Comparison of ENCODE assay signal across 22 cellular contexts in the genomic region with DNA sequence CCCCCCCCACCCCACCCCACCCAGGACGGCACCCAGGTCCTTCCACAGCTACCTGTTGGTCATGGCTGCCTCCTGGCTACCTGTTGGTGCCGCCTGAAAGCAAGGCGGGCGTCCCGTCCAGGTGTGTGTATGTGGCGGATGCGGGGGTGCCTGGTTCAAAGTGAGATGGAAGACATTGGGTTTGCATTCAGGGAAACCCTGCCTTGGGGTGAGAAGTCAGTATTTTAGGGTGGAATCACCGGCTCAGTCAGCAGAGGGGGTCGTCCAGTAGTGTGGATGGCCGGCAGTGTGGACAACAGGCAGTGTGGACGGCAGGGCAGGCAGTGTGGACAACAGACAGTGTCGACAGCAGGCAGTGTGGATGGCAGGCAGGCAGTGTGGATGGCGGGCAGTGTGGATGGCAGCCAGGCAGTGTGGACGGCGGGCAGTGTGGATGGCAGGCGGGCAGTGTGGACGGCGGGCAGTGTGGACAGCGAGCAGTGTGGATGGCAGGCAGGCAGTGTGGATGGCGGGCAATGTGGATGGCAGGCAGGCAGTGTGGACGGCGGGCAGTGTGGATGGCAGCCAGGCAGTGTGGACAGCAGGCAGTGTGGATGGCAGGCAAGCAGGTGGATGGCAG. TPM values are rescaled to one million over a fixed set of nuclear protein-coding genes. Genes with fewer than 3 reads are reported as not detected.
DNase-seq lines count a peak whose midpoint lies in the region; ATAC-seq, FAIRE-seq and TF ChIP-seq lines count a peak whose summit lies in the region.
"Had no signal": no experiment of that assay in that cellular context is flagged by ENCODE, and none has a peak within 500 bp of the region (broad histone marks: within the 10 kb centered on the region; RNA-seq: fewer than 3 reads in every experiment).

No MANE protein-coding gene starts in this region.

- no peaks in the 10 kb centered on the region for H3K9me3 ChIP-seq in right atrium auricular region
- no peaks in the 10 kb centered on the region for H3K9me3 ChIP-seq in tibial nerve
- H3K9me3 ChIP-seq: Caco-2, HAP-1, Peyer's patch had no signal

- TF ChIP-seq EP300 in tibial nerve (IDR thresholded peaks at IDR 0.05), result no peak

- H3K4me1 ChIP-seq in right atrium auricular region (no peaks in the 10 kb centered on the region), tibial nerve (no peaks in the 10 kb centered on the region)
- H3K4me1 ChIP-seq: Caco-2, HAP-1, Peyer's patch, SJSA1 had no signal

- intact Hi-C loops in Right ventricle myocardium superior (cut with DNase I), result no loop called here

- H3K27ac Mint-ChIP-seq in chondrocyte (ENCODE audit: unreplicated experiment) (no peak overlapping the region), nephron progenitor cell (no peak overlapping the region)
- no peak overlapping the region for H3K27ac Mint-ChIP-seq in stimulated activated naive B cell treated with anti-CD40 and anti-IgM and Interleukin-4, amounts not matched to agents 10 μg/mL and 1 μg/mL and 100 μg/mL, for 72 hours
- H3K27ac Mint-ChIP-seq: CD4-positive, alpha-beta T cell had no signal

- H3K27me3 Mint-ChIP-seq in chondrocyte (ENCODE audit: low read depth) (peaks cover 26% of the 10 kb centered on the region), nephron progenitor cell (ENCODE audit: low read depth, poor library complexity) (no peaks in the 10 kb centered on the region)
- peaks cover 20 to 28% of the 10 kb centered on the region in 2 donors for H3K27me3 Mint-ChIP-seq in stimulated activated naive B cell treated with anti-CD40 and anti-IgM and Interleukin-4, amounts not matched to agents 10 μg/mL and 1 μg/mL and 100 μg/mL, for 72 hours
- H3K27me3 Mint-ChIP-seq: CD4-positive, alpha-beta T cell had no signal

- DNase-seq in Right ventricle myocardium superior (peak; percentile 31), right atrium auricular region (ENCODE audit: low spot score) (no peak), chondrocyte (ENCODE audit: low spot score) (peak; percentile 68), nephron progenitor cell (peak; percentile 1), urothelium cell line (ENCODE audit: low spot score) (no peak), tibial nerve (ENCODE audit: low spot score in 2 of 2) (no peak)
- no peak for DNase-seq in stimulated activated naive B cell treated with anti-CD40 and anti-IgM and Interleukin-4, amounts not matched to agents 10 μg/mL and 1 μg/mL and 100 μg/mL, for 72 hours
- DNase-seq: Caco-2, DND-41, GM23248, IMR-90, NCI-H1436 treated with DMSO at 0.1 percent for 48 hours, NCI-H524, NCI-H82, Peyer's patch had no signal

- WGBS in tibial nerve, 2 donors, result 79 to 90% methylated on average over 21 of the region's 22 CpGs

- H3K4me3 Mint-ChIP-seq in chondrocyte (ENCODE audit: unreplicated experiment), result no peak overlapping the region
- H3K4me3 Mint-ChIP-seq in nephron progenitor cell, result no peak overlapping the region
- no peak overlapping the region for H3K4me3 Mint-ChIP-seq in stimulated activated naive B cell treated with anti-CD40 and anti-IgM and Interleukin-4, amounts not matched to agents 10 μg/mL and 1 μg/mL and 100 μg/mL, for 72 hours
- H3K4me3 Mint-ChIP-seq: CD4-positive, alpha-beta T cell had no signal

- no peak for TF ChIP-seq POLR2A in tibial nerve (IDR thresholded peaks at IDR 0.05)

- H3K36me3 ChIP-seq in right atrium auricular region (no peaks in the 10 kb centered on the region), tibial nerve (no peaks in the 10 kb centered on the region)
- H3K36me3 ChIP-seq: HAP-1, Peyer's patch, SJSA1 had no signal

- H3K27ac ChIP-seq in right atrium auricular region (no peak overlapping the region), tibial nerve (no peak overlapping the region)
- H3K27ac ChIP-seq: GM23248, KMS-11, Peyer's patch, SJSA1 had no signal

- peak; percentile 97 for FAIRE-seq in urothelium cell line (lab: Jason Lieb, UNC)
- FAIRE-seq: A204.1, GM12891 had no signal

- H3K4me1 Mint-ChIP-seq in chondrocyte (ENCODE audit: low read depth), result no peaks in the 10 kb centered on the region
- peaks cover 14% of the 10 kb centered on the region for H3K4me1 Mint-ChIP-seq in nephron progenitor cell
- peaks cover 0 to 5% of the 10 kb centered on the region in 2 donors for H3K4me1 Mint-ChIP-seq in stimulated activated naive B cell treated with anti-CD40 and anti-IgM and Interleukin-4, amounts not matched to agents 10 μg/mL and 1 μg/mL and 100 μg/mL, for 72 hours

- H3K27me3 ChIP-seq in right atrium auricular region, result no peaks in the 10 kb centered on the region
- no peaks in the 10 kb centered on the region for H3K27me3 ChIP-seq in tibial nerve
- H3K27me3 ChIP-seq: Peyer's patch had no signal

- no peaks in the 10 kb centered on the region for H3K36me3 Mint-ChIP-seq in chondrocyte (ENCODE audit: low read depth)
- peaks cover 15% of the 10 kb centered on the region for H3K36me3 Mint-ChIP-seq in nephron progenitor cell (ENCODE audit: low read depth)
- H3K36me3 Mint-ChIP-seq in stimulated activated naive B cell treated with anti-CD40 and anti-IgM and Interleukin-4, amounts not matched to agents 10 μg/mL and 1 μg/mL and 100 μg/mL, for 72 hours, result peaks cover 0 to 4% of the 10 kb centered on the region in 2 donors

- ATAC-seq in Right ventricle myocardium superior (ENCODE audit: poor library complexity), result no peak
- no peak for ATAC-seq in stimulated activated naive B cell treated with anti-CD40 and anti-IgM and Interleukin-4, amounts not matched to agents 10 μg/mL and 1 μg/mL and 100 μg/mL, for 72 hours (replicated peaks)
- no peak for ATAC-seq in GM18867 (IDR thresholded peaks at IDR 0.05; ENCODE audit: unreplicated experiment)

- no peaks in the 10 kb centered on the region for H3K9me3 Mint-ChIP-seq in chondrocyte (ENCODE audit: low read depth)
- H3K9me3 Mint-ChIP-seq in nephron progenitor cell, result peaks cover 23% of the 10 kb centered on the region
- H3K9me3 Mint-ChIP-seq in stimulated activated naive B cell treated with anti-CD40 and anti-IgM and Interleukin-4, amounts not matched to agents 10 μg/mL and 1 μg/mL and 100 μg/mL, for 72 hours, result peaks cover 8 to 9% of the 10 kb centered on the region in 2 donors
- H3K9me3 Mint-ChIP-seq: CD4-positive, alpha-beta T cell had no signal

- H3K4me3 ChIP-seq in right atrium auricular region (no peak overlapping the region), tibial nerve (no peak overlapping the region)
- H3K4me3 ChIP-seq: GM23248, HAP-1, Peyer's patch, SJSA1 had no signal

- TF ChIP-seq CTCF in right atrium auricular region (IDR thresholded peaks at IDR 0.05) (no peak), chondrocyte (IDR thresholded peaks at IDR 0.05) (no peak), nephron progenitor cell (IDR thresholded peaks at IDR 0.05) (no peak), tibial nerve (IDR thresholded peaks at IDR 0.05) (no peak)

RNA-seq across cellular contexts. Expression of a gene that starts 28.0 kb away (rescaled TPM):
- total RNA-seq in Right ventricle myocardium superior (2.8 TPM), right atrium auricular region (1 to 10 TPM; 2.4 to 2.8 TPM), chondrocyte (not detected in 3 replicates), tibial nerve (1 to 10 TPM in 1 of 4 donors, under 1 TPM in 1, not detected in 2; 0.60 to 4.7 TPM)
- total RNA-seq: GM23248, IMR-90 had no signal

Comparison
In these comparisons a context has a peak if more than half of its experiments do, and no peak if none do; other contexts are left out.
1. DNase-seq: peak in Right ventricle myocardium superior (single experiment), chondrocyte (single experiment) and nephron progenitor cell (single experiment); none in right atrium auricular region (single experiment), urothelium cell line (single experiment), stimulated activated naive B cell treated with anti-CD40 and anti-IgM and Interleukin-4, amounts not matched to agents 10 μg/mL and 1 μg/mL and 100 μg/mL, for 72 hours (single experiment) and tibial nerve (0 of 2).